1 cellular context compared by ENCODE assay signal in the genomic region with DNA sequence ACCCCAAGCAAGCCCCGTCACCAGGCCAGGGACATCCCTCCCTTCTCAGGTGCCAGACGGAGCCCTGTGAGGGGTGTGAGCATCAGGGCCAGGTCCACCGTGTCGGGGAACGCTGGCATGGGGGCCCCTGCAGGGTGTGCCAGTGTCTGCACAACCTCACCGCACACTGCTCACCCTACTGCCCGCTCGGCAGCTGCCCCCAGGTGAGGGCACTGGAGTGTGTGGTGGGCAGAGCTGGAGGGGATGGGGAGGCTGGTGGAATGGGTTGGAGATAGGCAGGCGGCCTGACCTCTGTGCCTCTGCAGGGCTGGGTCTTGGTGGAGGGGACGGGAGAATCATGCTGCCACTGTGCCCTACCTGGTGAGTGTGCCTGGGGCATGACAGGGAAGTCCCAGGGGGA.
A peak's percentile ranks its signal among the peaks of the same experiment; 100 is the strongest.
TF ChIP-seq lines count a peak whose summit lies in the region.

No MANE protein-coding gene starts in this region.

TF ChIP-seq in HEK293, 187 proteins besides CTCF, POLR2A, EP300 and RAD21:
- TF ChIP-seq, protein P1, sequence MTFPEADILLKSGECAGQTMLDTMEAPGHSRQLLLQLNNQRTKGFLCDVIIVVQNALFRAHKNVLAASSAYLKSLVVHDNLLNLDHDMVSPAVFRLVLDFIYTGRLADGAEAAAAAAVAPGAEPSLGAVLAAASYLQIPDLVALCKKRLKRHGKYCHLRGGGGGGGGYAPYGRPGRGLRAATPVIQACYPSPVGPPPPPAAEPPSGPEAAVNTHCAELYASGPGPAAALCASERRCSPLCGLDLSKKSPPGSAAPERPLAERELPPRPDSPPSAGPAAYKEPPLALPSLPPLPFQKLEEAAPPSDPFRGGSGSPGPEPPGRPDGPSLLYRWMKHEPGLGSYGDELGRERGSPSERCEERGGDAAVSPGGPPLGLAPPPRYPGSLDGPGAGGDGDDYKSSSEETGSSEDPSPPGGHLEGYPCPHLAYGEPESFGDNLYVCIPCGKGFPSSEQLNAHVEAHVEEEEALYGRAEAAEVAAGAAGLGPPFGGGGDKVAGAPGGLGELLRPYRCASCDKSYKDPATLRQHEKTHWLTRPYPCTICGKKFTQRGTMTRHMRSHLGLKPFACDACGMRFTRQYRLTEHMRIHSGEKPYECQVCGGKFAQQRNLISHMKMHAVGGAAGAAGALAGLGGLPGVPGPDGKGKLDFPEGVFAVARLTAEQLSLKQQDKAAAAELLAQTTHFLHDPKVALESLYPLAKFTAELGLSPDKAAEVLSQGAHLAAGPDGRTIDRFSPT (tag by site-specific recombination; IDR thresholded peaks at IDR 0.05), result 0 out of 2 replicates have a peak, but pooled peaks have one; percentile 30
- no peak for TF ChIP-seq SCRT1 (tag by site-specific recombination; IDR thresholded peaks at IDR 0.05; ENCODE audit: borderline replicate concordance)
